ENCODE assay signal across 16 cellular contexts in the genomic region with DNA sequence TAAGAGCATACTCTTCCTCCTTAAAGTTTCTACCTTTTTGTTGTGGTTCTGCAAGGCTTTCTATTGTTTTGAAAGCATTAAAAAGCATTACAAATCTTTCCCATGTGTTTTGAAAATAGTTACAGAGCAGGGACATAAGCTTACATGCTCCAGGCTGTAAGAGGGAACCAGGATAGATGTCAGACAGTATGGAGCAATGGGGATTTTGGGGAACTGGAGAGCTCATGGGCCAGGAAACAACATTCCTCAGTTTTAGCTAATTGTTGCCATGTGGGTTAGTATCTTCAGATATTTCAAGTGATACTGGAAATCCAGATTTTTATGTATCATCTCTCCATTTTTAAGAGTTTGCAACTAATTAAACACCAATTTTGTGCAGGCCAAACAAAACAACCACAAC. TPM values are rescaled to one million over a fixed set of nuclear protein-coding genes. Genes with fewer than 3 reads are reported as not detected.
A peak's percentile ranks its signal among the peaks of the same experiment; 100 is the strongest.
DNase-seq lines count a peak whose midpoint lies in the region; ATAC-seq and TF ChIP-seq lines count a peak whose summit lies in the region.
"Had no signal": no experiment of that assay in that cellular context is flagged by ENCODE, and none has a peak within 500 bp of the region (broad histone marks: within the 10 kb centered on the region; RNA-seq: fewer than 3 reads in every experiment).

No MANE protein-coding gene starts in this region.

- peak overlapping the region; percentile 95 for H3K4me3 ChIP-seq in CD4-positive, CD25-positive, alpha-beta regulatory T cell (ENCODE audit: low read depth, low read length)
- H3K4me3 ChIP-seq in GM12864 (ENCODE audit: low read depth, low read length) (peak overlapping the region; percentile 51), lower lobe of right lung (peak overlapping the region; percentile 1)
- H3K4me3 ChIP-seq: breast epithelium, K562 had no signal

- peak overlapping the region; percentile 90 for H3K27ac ChIP-seq in CD4-positive, CD25-positive, alpha-beta regulatory T cell (ENCODE audit: insufficient read depth, low read length, poor library complexity, severe bottlenecking)
- no peak overlapping the region for H3K27ac ChIP-seq in lower lobe of right lung
- H3K27ac ChIP-seq in substantia nigra (ENCODE audit: low read depth, low read length, poor library complexity, severe bottlenecking) = no peak overlapping the region
- H3K27ac ChIP-seq: breast epithelium had no signal

- H3K36me3 ChIP-seq in CD4-positive, CD25-positive, alpha-beta regulatory T cell (ENCODE audit: control insufficient read depth, insufficient read depth, low read length) = no peaks in the 10 kb centered on the region
- H3K36me3 ChIP-seq in lower lobe of right lung = no peaks in the 10 kb centered on the region
- H3K36me3 ChIP-seq: breast epithelium had no signal

- TF ChIP-seq CTCF in GM12864 (IDR thresholded peaks at IDR 0.05; ENCODE audit: low read depth, low read length, missing control alignments) = no peak
- TF ChIP-seq CTCF in activated CD8-positive, alpha-beta T cell treated with anti-CD3 and anti-CD28 coated beads for 36 hours (IDR thresholded peaks at IDR 0.05) = no peak
- TF ChIP-seq CTCF in lower lobe of right lung (IDR thresholded peaks at IDR 0.05) = no peak

- H3K27me3 ChIP-seq in CD4-positive, CD25-positive, alpha-beta regulatory T cell (ENCODE audit: control insufficient read depth, insufficient read depth, low read length) = no peaks in the 10 kb centered on the region
- no peaks in the 10 kb centered on the region for H3K27me3 ChIP-seq in lower lobe of right lung (ENCODE audit: low read depth)
- H3K27me3 ChIP-seq: breast epithelium had no signal

- H3K4me3 Mint-ChIP-seq in CD4-positive, CD25-positive, alpha-beta regulatory T cell = peak overlapping the region; percentile 89 to 97 (median 95)
- H3K4me3 Mint-ChIP-seq in activated CD8-positive, alpha-beta T cell treated with anti-CD3 and anti-CD28 coated beads for 36 hours = peak overlapping the region; percentile 69
- H3K4me3 Mint-ChIP-seq: nephron progenitor cell had no signal

- no peaks in the 10 kb centered on the region for H3K9me3 ChIP-seq in CD4-positive, CD25-positive, alpha-beta regulatory T cell (ENCODE audit: control insufficient read depth in 2 of 2, low read length in 2 of 2)
- no peaks in the 10 kb centered on the region for H3K9me3 ChIP-seq in lower lobe of right lung
- H3K9me3 ChIP-seq: breast epithelium had no signal

- no peaks in the 10 kb centered on the region for H3K36me3 Mint-ChIP-seq in CD4-positive, CD25-positive, alpha-beta regulatory T cell
- H3K36me3 Mint-ChIP-seq in activated CD8-positive, alpha-beta T cell treated with anti-CD3 and anti-CD28 coated beads for 36 hours (ENCODE audit: low read depth) = peaks cover 21% of the 10 kb centered on the region

- H3K9me3 Mint-ChIP-seq in CD4-positive, CD25-positive, alpha-beta regulatory T cell = no peaks in the 10 kb centered on the region
- H3K9me3 Mint-ChIP-seq in activated CD8-positive, alpha-beta T cell treated with anti-CD3 and anti-CD28 coated beads for 36 hours = no peaks in the 10 kb centered on the region
- H3K9me3 Mint-ChIP-seq: nephron progenitor cell had no signal

- H3K4me1 ChIP-seq in CD4-positive, CD25-positive, alpha-beta regulatory T cell (ENCODE audit: control insufficient read depth, insufficient read depth, low read length, poor library complexity, severe bottlenecking) = peaks cover 72% of the 10 kb centered on the region
- peaks cover 62% of the 10 kb centered on the region for H3K4me1 ChIP-seq in lower lobe of right lung
- H3K4me1 ChIP-seq: breast epithelium had no signal

- CTCF ChIA-PET in activated CD8-positive, alpha-beta T cell treated with anti-CD3 and anti-CD28 coated beads for 36 hours (lab: Charles Lee) = interaction anchor here (0.5 to 3.9 kb wide), 4 partner anchors 14 to 84 kb away, joined by 3 to 25 read pairs (median 8); no protein-coding TSS in a partner anchor

- H3K27me3 Mint-ChIP-seq in CD4-positive, CD25-positive, alpha-beta regulatory T cell = no peaks in the 10 kb centered on the region
- no peaks in the 10 kb centered on the region for H3K27me3 Mint-ChIP-seq in activated CD8-positive, alpha-beta T cell treated with anti-CD3 and anti-CD28 coated beads for 36 hours

- H3K27ac Mint-ChIP-seq in CD4-positive, CD25-positive, alpha-beta regulatory T cell = peak overlapping the region; percentile 88 to 99 (median 94)
- peak overlapping the region; percentile 80 for H3K27ac Mint-ChIP-seq in activated CD8-positive, alpha-beta T cell treated with anti-CD3 and anti-CD28 coated beads for 36 hours
- H3K27ac Mint-ChIP-seq: nephron progenitor cell had no signal

- intact Hi-C loops in activated CD8-positive, alpha-beta T cell treated with anti-CD3 and anti-CD28 coated beads for 36 hours (cut with micrococcal nuclease) = loop anchor here (10.0 kb wide), 1 partner anchor 131 kb away; no protein-coding TSS in a partner anchor
- intact Hi-C loops in lower lobe of right lung (cut with DNase I) = no loop called here

- H3K4me1 Mint-ChIP-seq in CD4-positive, CD25-positive, alpha-beta regulatory T cell = peaks cover 24 to 37% (median 29%) of the 10 kb centered on the region in 4 donors
- H3K4me1 Mint-ChIP-seq in activated CD8-positive, alpha-beta T cell treated with anti-CD3 and anti-CD28 coated beads for 36 hours (ENCODE audit: low read depth) = peaks cover 33% of the 10 kb centered on the region

- POLR2A ChIA-PET in activated CD8-positive, alpha-beta T cell treated with anti-CD3 and anti-CD28 coated beads for 36 hours (lab: Charles Lee) = interaction anchor here (0.8 to 1.0 kb wide), 3 partner anchors 10 to 60 kb away, joined by 3 read pairs; no protein-coding TSS in a partner anchor

- no peak for DNase-seq in CD4-positive, CD25-positive, alpha-beta regulatory T cell
- DNase-seq in GM12864 (ENCODE audit: low read depth) = no peak
- no peak for DNase-seq in activated CD8-positive, alpha-beta T cell treated with anti-CD3 and anti-CD28 coated beads for 36 hours
- DNase-seq in lower lobe of right lung = no peak
- DNase-seq in iPS-NIHi11 (ENCODE audit: low spot score) = no peak
- no peak for DNase-seq in amygdala (lab: John Stamatoyannopoulos, UW)
- no peak for DNase-seq in NCI-H2227 (lab: John Stamatoyannopoulos, UW; ENCODE audit: unreplicated experiment)
- no peak for DNase-seq in substantia nigra (lab: John Stamatoyannopoulos, UW)
- DNase-seq: GDM1; NCI-H1694 treated with DMSO at 0.1 percent for 48 hours; NCI-H526 treated with DMSO at 0.1 percent for 48 hours; nephron progenitor cell; right cardiac atrium; stimulated activated CD4-positive, alpha-beta T cell treated with anti-CD3 and anti-CD28 coated beads, Interleukin-4, amount 100 ng/mL, for 24 hours had no signal

- no peak for ATAC-seq in CD4-positive, CD25-positive, alpha-beta regulatory T cell (ENCODE audit: low read depth in 2 of 2)
- no peak for ATAC-seq in activated CD8-positive, alpha-beta T cell treated with anti-CD3 and anti-CD28 coated beads for 36 hours
- ATAC-seq in lower lobe of right lung = no peak
- ATAC-seq: K562, right cardiac atrium had no signal

RNA-seq across cellular contexts. Expression of a gene that starts 3.5 kb away (rescaled TPM):
- total RNA-seq in CD4-positive, CD25-positive, alpha-beta regulatory T cell = 65.1 TPM
- 10 to 100 TPM; 68.5 to 99.9 (median 89.9) TPM for polyA plus RNA-seq in CD4-positive, CD25-positive, alpha-beta regulatory T cell
- total RNA-seq in activated CD8-positive, alpha-beta T cell treated with anti-CD3 and anti-CD28 coated beads for 36 hours = 10 to 100 TPM; 53.5 to 55.3 TPM
- total RNA-seq in lower lobe of right lung = 46.3 TPM

Comparison
In these comparisons a context has a peak if more than half of its experiments do, and no peak if none do; other contexts are left out.
1. H3K4me3 ChIP-seq: peak in every context shown above with its lines; median percentile 95 in CD4-positive, CD25-positive, alpha-beta regulatory T cell; 51 in GM12864; 1 in lower lobe of right lung.